In genomic region chr7:44766416-44766801, GRCh38 we compare ENCODE assay signal across 16 cellular contexts. TPM values are rescaled to one million over a fixed set of nuclear protein-coding genes. Genes with fewer than 3 reads are reported as not detected.
DNase-seq lines count a peak whose midpoint lies in the region; ATAC-seq lines count a peak whose summit lies in the region.
"Had no signal": no experiment of that assay in that cellular context is flagged by ENCODE, and none has a peak within 500 bp of the region (broad histone marks: within the 10 kb centered on the region; RNA-seq: fewer than 3 reads in every experiment).

No MANE protein-coding gene starts in this region.

- peak overlapping the region; percentile 97 for H3K27ac ChIP-seq in temporal lobe (ENCODE audit: low read depth, low read length)
- H3K27ac ChIP-seq: C4-2B had no signal

- ATAC-seq in central memory CD8-positive, alpha-beta T cell (replicated peaks; ENCODE audit: extremely low read depth, poor library complexity, severe bottlenecking) = no peak
- ATAC-seq in naive B cell (ENCODE audit: low read depth in 2 of 2) (no peak), HG02973 (IDR thresholded peaks at IDR 0.05; ENCODE audit: unreplicated experiment) (no peak)
- ATAC-seq in natural killer cell treated with Interleukin-12 subunit alpha and Interleukin-12 subunit beta and Interleukin-15 and Interleukin-18, amount 100 ng/mL, for 72 hours = no peak

- peaks cover 4% of the 10 kb centered on the region for H3K36me3 Mint-ChIP-seq in IgD-negative memory B cell
- H3K36me3 Mint-ChIP-seq in central memory CD8-positive, alpha-beta T cell (ENCODE audit: insufficient read depth) = peaks cover 17% of the 10 kb centered on the region
- peaks cover 4 to 12% of the 10 kb centered on the region in 2 donors for H3K36me3 Mint-ChIP-seq in naive B cell
- H3K36me3 Mint-ChIP-seq in natural killer cell treated with Interleukin-12 subunit alpha and Interleukin-12 subunit beta and Interleukin-15 and Interleukin-18, amount 100 ng/mL, for 72 hours = peaks cover 8% of the 10 kb centered on the region

- H3K4me3 Mint-ChIP-seq in IgD-negative memory B cell = no peak overlapping the region
- no peak overlapping the region for H3K4me3 Mint-ChIP-seq in central memory CD8-positive, alpha-beta T cell
- no peak overlapping the region for H3K4me3 Mint-ChIP-seq in naive B cell
- H3K4me3 Mint-ChIP-seq in natural killer cell treated with Interleukin-12 subunit alpha and Interleukin-12 subunit beta and Interleukin-15 and Interleukin-18, amount 100 ng/mL, for 72 hours = no peak overlapping the region

- H3K9me3 Mint-ChIP-seq in IgD-negative memory B cell (no peaks in the 10 kb centered on the region), naive B cell (no peaks in the 10 kb centered on the region)
- no peaks in the 10 kb centered on the region for H3K9me3 Mint-ChIP-seq in central memory CD8-positive, alpha-beta T cell
- no peaks in the 10 kb centered on the region for H3K9me3 Mint-ChIP-seq in natural killer cell treated with Interleukin-12 subunit alpha and Interleukin-12 subunit beta and Interleukin-15 and Interleukin-18, amount 100 ng/mL, for 72 hours

- peak overlapping the region in 2 of 3 donors; percentile 35 to 78 for H3K27ac Mint-ChIP-seq in IgD-negative memory B cell
- peak overlapping the region; percentile 72 for H3K27ac Mint-ChIP-seq in central memory CD8-positive, alpha-beta T cell (ENCODE audit: low read depth)
- peak overlapping the region in 5 of 6 donors; percentile 49 to 95 (median 63) for H3K27ac Mint-ChIP-seq in naive B cell
- H3K27ac Mint-ChIP-seq in natural killer cell treated with Interleukin-12 subunit alpha and Interleukin-12 subunit beta and Interleukin-15 and Interleukin-18, amount 100 ng/mL, for 72 hours = no peak overlapping the region

- H3K4me1 Mint-ChIP-seq in IgD-negative memory B cell (peaks cover 23 to 37% (median 35%) of the 10 kb centered on the region in 3 donors), naive B cell (peaks cover 37 to 41% (median 40%) of the 10 kb centered on the region in 3 donors)
- peaks cover 44% of the 10 kb centered on the region for H3K4me1 Mint-ChIP-seq in central memory CD8-positive, alpha-beta T cell
- H3K4me1 Mint-ChIP-seq in natural killer cell treated with Interleukin-12 subunit alpha and Interleukin-12 subunit beta and Interleukin-15 and Interleukin-18, amount 100 ng/mL, for 72 hours (ENCODE audit: low read depth in 2 of 2) = peaks cover 37 to 39% of the 10 kb centered on the region in 2 donors

- H3K27me3 Mint-ChIP-seq in IgD-negative memory B cell (no peaks in the 10 kb centered on the region), naive B cell (no peaks in the 10 kb centered on the region)
- H3K27me3 Mint-ChIP-seq in central memory CD8-positive, alpha-beta T cell = no peaks in the 10 kb centered on the region
- no peaks in the 10 kb centered on the region for H3K27me3 Mint-ChIP-seq in natural killer cell treated with Interleukin-12 subunit alpha and Interleukin-12 subunit beta and Interleukin-15 and Interleukin-18, amount 100 ng/mL, for 72 hours

- DNase-seq in central memory CD8-positive, alpha-beta T cell (ENCODE audit: low spot score in 2 of 2) = no peak
- DNase-seq in naive B cell = no peak
- DNase-seq in NCI-H2107 (lab: John Stamatoyannopoulos, UW) = no peak
- no peak for DNase-seq in natural killer cell treated with Interleukin-12 subunit alpha and Interleukin-12 subunit beta and Interleukin-15 and Interleukin-18, amount 100 ng/mL, for 72 hours (ENCODE audit: low spot score)
- DNase-seq: ACHN, DMS 273 treated with DMSO at 0.1 percent for 48 hours, DND-41, NCI-H1092 treated with DMSO at 0.1 percent for 48 hours, NCI-H146, NCI-H2029 treated with DMSO at 0.1 percent for 48 hours, NCI-H446 treated with DMSO at 0.1 percent for 48 hours, Right ventricle myocardium superior had no signal

RNA-seq across cellular contexts. Expression of gene ZMIZ2, which starts 17.8 kb away (rescaled TPM):
- 15.5 TPM for polyA plus RNA-seq in IgD-negative memory B cell
- polyA plus RNA-seq in naive B cell (ENCODE audit: low read depth in 6 of 6) = 10 to 100 TPM in 5 of 6 donors, 1 to 10 TPM in 1; 5.8 to 22.8 (median 13.4) TPM
- 13.3 TPM for total RNA-seq in temporal lobe
- 100 to 1,000 TPM; 108 to 133 TPM for total RNA-seq in natural killer cell treated with Interleukin-12 subunit alpha and Interleukin-12 subunit beta and Interleukin-15 and Interleukin-18, amount 100 ng/mL, for 72 hours

RNA-seq across cellular contexts. Expression of gene PPIA, which starts 30.1 kb away (rescaled TPM):
- polyA plus RNA-seq in IgD-negative memory B cell (4,265 TPM), naive B cell (ENCODE audit: low read depth in 6 of 6) (1,000 to 10,000 TPM; 2,925 to 4,431 (median 4,097) TPM)
- total RNA-seq in temporal lobe = 612 TPM
- 1,000 to 10,000 TPM; 1,523 to 1,782 TPM for total RNA-seq in natural killer cell treated with Interleukin-12 subunit alpha and Interleukin-12 subunit beta and Interleukin-15 and Interleukin-18, amount 100 ng/mL, for 72 hours

Comparison
In these comparisons a context has a peak if more than half of its experiments do, and no peak if none do; other contexts are left out.
1. H3K27ac Mint-ChIP-seq: peak in IgD-negative memory B cell (2 of 3), central memory CD8-positive, alpha-beta T cell (single experiment) and naive B cell (5 of 6); none in natural killer cell treated with Interleukin-12 subunit alpha and Interleukin-12 subunit beta and Interleukin-15 and Interleukin-18, amount 100 ng/mL, for 72 hours (0 of 2).